2 cellular contexts compared by ENCODE assay signal in genomic region chr1:158037876-158038359, GRCh38.
TF ChIP-seq lines count a peak whose summit lies in the region.

No MANE protein-coding gene starts in this region.

TF ChIP-seq in HEK293, 187 proteins besides CTCF, POLR2A, EP300 and RAD21 (continued from another document and continues in another):
- no peak for TF ChIP-seq ZBTB11 (tag by site-specific recombination; conservative IDR thresholded peaks at IDR 0.05; ENCODE audit: low read depth)
- TF ChIP-seq ZBTB48 (tag by site-specific recombination; IDR thresholded peaks at IDR 0.05), result 0 out of 2 replicates have a peak, but pooled peaks have one; percentile 50
- no peak for TF ChIP-seq ZBTB1 (tag by site-specific recombination; IDR thresholded peaks at IDR 0.05)
- no peak for TF ChIP-seq OVOL3 (tag by site-specific recombination; IDR thresholded peaks at IDR 0.05)
- TF ChIP-seq ZNF513 (tag by site-specific recombination; IDR thresholded peaks at IDR 0.05), result no peak
- peak; percentile 95 for TF ChIP-seq GLIS1 (tag by site-specific recombination; IDR thresholded peaks at IDR 0.05)
- TF ChIP-seq GLI4 (tag by site-specific recombination; IDR thresholded peaks at IDR 0.05), result no peak
- TF ChIP-seq ZNF596 (tag by site-specific recombination; IDR thresholded peaks at IDR 0.05), result no peak
- peak; percentile 88 for TF ChIP-seq ZIC2 (tag by site-specific recombination; IDR thresholded peaks at IDR 0.05)
- no peak for TF ChIP-seq ATF2 (tag by site-specific recombination; IDR thresholded peaks at IDR 0.05; ENCODE audit: low read depth)
- TF ChIP-seq ZNF221 (tag by site-specific recombination; IDR thresholded peaks at IDR 0.05; ENCODE audit: borderline replicate concordance), result no peak
- no peak for TF ChIP-seq SALL2 (tag by site-specific recombination; IDR thresholded peaks at IDR 0.05; ENCODE audit: borderline replicate concordance)
- no peak for TF ChIP-seq ZNF558 (tag by site-specific recombination; IDR thresholded peaks at IDR 0.05)
- no peak for TF ChIP-seq ZBTB17 (tag by site-specific recombination; IDR thresholded peaks at IDR 0.05)
- TF ChIP-seq SCRT2 (tag by site-specific recombination; IDR thresholded peaks at IDR 0.05), result no peak
- TF ChIP-seq ZSCAN5A (tag by site-specific recombination; IDR thresholded peaks at IDR 0.05), result no peak
- no peak for TF ChIP-seq ZNF670 (tag by site-specific recombination; IDR thresholded peaks at IDR 0.05; ENCODE audit: low read depth)
- no peak for TF ChIP-seq ZNF785 (tag by site-specific recombination; IDR thresholded peaks at IDR 0.05)
- no peak for TF ChIP-seq ZFP41 (tag by site-specific recombination; IDR thresholded peaks at IDR 0.05; ENCODE audit: borderline replicate concordance)
- TF ChIP-seq ZNF366 (tag by site-specific recombination; conservative IDR thresholded peaks at IDR 0.05), result no peak
- TF ChIP-seq PATZ1 (tag by site-specific recombination; IDR thresholded peaks at IDR 0.05), result 0 out of 2 replicates have a peak, but pooled peaks have one; percentile 19

TF ChIP-seq in SK-N-SH, 30 proteins besides CTCF, POLR2A, EP300 and RAD21 (continued from another document):
- no peak for TF ChIP-seq ZBTB33 (IDR thresholded peaks at IDR 0.05; ENCODE audit: borderline replicate concordance, low read depth)
- 0 out of 2 replicates have a peak, but pooled peaks have one; percentile 2 for TF ChIP-seq SMC3 (IDR thresholded peaks at IDR 0.05; ENCODE audit: low read depth, low read length)
- TF ChIP-seq RXRA (IDR thresholded peaks at IDR 0.05; ENCODE audit: borderline replicate concordance, low read depth), result no peak
- TF ChIP-seq USF1 (IDR thresholded peaks at IDR 0.05; ENCODE audit: borderline replicate concordance, low read depth), result no peak
- TF ChIP-seq PBX3 (IDR thresholded peaks at IDR 0.05), result peak; percentile 35; the same call in 1 of the 2 replicates
- peak; percentile 26; the same call in 1 of the 2 replicates for TF ChIP-seq TCF12 (IDR thresholded peaks at IDR 0.05)
- TF ChIP-seq JUND (IDR thresholded peaks at IDR 0.05), result no peak
TF ChIP-seq in SK-N-SH: peak in this region for 4.
